15 cellular contexts compared by ENCODE assay signal in the genomic region with DNA sequence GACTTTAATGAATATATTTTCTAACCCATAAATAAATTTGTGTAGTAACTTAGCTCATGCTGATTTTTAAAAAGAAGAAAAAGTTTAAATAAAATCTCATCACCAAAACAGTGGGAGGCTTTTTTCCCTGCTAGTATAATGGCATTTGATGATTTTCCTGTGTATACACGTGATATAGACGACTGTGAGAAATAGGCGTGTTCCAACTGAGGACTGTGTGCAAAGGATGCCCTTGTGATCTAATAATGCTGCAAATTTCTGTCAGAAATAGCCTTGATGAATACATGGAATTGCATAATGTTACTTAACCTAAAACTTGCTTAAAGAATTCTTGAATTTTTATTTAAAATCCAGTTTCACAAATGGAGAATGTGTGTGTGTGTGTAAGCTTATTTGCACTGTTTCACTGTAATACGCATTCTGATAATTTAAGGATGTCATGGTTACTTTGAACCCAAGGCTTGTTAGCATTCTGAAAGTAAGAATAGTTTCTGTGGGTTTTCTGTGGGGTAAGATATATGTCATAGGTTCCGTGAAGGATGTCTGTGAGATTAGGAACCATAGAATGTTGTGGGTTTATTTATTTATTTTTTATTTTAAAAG.
"Had no signal": no experiment of that assay in that cellular context is flagged by ENCODE, and none has a peak within 500 bp of the region (broad histone marks: within the 10 kb centered on the region; RNA-seq: fewer than 3 reads in every experiment).

No MANE protein-coding gene starts in this region.

- H3K27me3 ChIP-seq: brain microvascular endothelial cell had no signal

- DNase-seq: activated CD4-positive, alpha-beta T cell treated with anti-CD3 and anti-CD28 coated beads for 1 hour; activated CD4-positive, alpha-beta T cell treated with anti-CD3 and anti-CD28 coated beads, Interleukin-2, amount 50 U/mL, for 48 hours; activated gamma-delta T cell treated with Interleukin-2 at 50 U/mL for 16 hours; activated naive CD8-positive, alpha-beta T cell treated with anti-CD3 and anti-CD28 coated beads for 36 hours; activated T-cell treated with anti-CD3 and anti-CD28 coated beads, Interleukin-2, amount 50 U/mL, for 72 hours; brain microvascular endothelial cell; dermis blood vessel endothelial cell; endodermal cell; erythroblast; hippocampal formation; kidney glomerular epithelial cell; mesendoderm; stimulated activated CD4-positive, alpha-beta T cell treated with anti-CD3 and anti-CD28 coated beads, Interleukin-12 subunit alpha, Interleukin-12 subunit beta, amount 100 ng/mL, for 4 hours; stimulated activated naive CD4-positive, alpha-beta T cell; substantia nigra had no signal

- H3K27ac ChIP-seq: brain microvascular endothelial cell had no signal

- ATAC-seq: activated T-cell treated with anti-CD3 and anti-CD28 coated beads, Interleukin-2, amount 50 U/mL, for 72 hours had no signal

- H3K36me3 ChIP-seq: brain microvascular endothelial cell had no signal
